In the genomic region with DNA sequence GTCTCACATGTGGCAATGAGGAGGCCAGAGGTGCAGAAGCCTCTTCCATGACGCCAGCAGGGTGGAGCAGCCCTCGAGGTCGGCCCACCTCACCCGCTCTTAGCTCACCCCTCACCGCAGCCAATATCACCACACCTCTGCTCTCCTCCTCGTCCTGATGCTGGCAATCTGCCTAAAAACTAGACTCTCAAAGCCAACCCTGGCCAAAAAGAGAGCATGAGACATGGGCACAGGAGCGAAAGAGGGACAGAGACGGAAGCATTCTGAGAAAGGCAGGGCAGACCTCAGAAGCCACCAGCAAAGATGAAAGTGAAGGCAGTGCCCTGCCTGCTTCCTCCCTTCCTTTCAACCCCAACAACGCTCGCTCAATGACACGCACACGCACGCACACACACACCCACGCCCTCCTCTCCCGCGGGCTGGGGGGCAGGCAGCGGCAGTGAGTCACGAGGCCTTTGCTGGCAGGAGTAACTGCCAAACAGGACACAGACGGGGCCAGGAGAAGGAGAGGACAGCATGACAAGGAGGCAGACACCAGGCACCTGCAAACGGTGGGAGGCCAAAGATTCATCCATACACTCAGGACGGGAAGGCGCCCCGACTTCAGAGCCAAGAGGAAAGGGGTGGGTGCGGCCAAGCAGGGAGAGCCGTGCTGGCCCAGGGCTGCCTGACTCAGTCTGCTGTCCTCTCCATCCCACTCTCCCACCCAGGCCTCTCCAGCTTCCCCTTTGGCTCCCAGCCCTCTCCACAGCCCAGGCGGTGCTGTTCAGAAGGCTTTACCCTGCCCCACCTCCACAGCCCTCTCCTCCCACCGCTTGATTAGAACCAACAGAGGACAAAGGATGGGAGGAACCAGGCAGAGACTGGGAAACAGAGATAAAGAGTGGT, we compare ENCODE assay signal across 9 cellular contexts. TPM values are rescaled to one million over a fixed set of nuclear protein-coding genes. Genes with fewer than 3 reads are reported as not detected.
DNase-seq lines count a peak whose midpoint lies in the region; ATAC-seq, FAIRE-seq and TF ChIP-seq lines count a peak whose summit lies in the region.
"Had no signal": no experiment of that assay in that cellular context is flagged by ENCODE, and none has a peak within 500 bp of the region (broad histone marks: within the 10 kb centered on the region; RNA-seq: fewer than 3 reads in every experiment).

No MANE protein-coding gene starts in this region.

- WGBS in tibial nerve, 2 donors, result 43 to 49% methylated on average over 27 of the region's 27 CpGs
- 27 to 39% methylated on average over 27 of the region's 27 CpGs for WGBS in lower leg skin, 2 donors

- DNase-seq in GOT3 (lab: John Stamatoyannopoulos, UW) (peak; percentile 10), endothelial cell of umbilical vein (ENCODE audit: low read depth, low spot score) (no peak), tibial nerve (ENCODE audit: low spot score in 2 of 2) (no peak), NCI-H1048 (lab: John Stamatoyannopoulos, UW) (no peak), lower leg skin (ENCODE audit: low spot score in 2 of 2) (no peak), NOMO-1 treated with DMSO at 0.1 percent for 48 hours (lab: John Stamatoyannopoulos, UW; ENCODE audit: unreplicated experiment) (no peak)
- peak; percentile 95 for DNase-seq in activated CD8-positive, alpha-beta T cell treated with anti-CD3 and anti-CD28 coated beads for 36 hours
- peak; percentile 87 for DNase-seq in stimulated activated CD4-positive, alpha-beta T cell treated with anti-CD3 and anti-CD28 coated beads, Interleukin-1b, Interleukin-23, amount 100 ng/mL, for 48 hours

- H3K27me3 Mint-ChIP-seq in activated CD8-positive, alpha-beta T cell treated with anti-CD3 and anti-CD28 coated beads for 36 hours, result no peaks in the 10 kb centered on the region

- no peaks in the 10 kb centered on the region for H3K36me3 ChIP-seq in endothelial cell of umbilical vein (ENCODE audit: control insufficient read depth in 2 of 2, extremely low read depth in 1 of 2, insufficient read depth in 2 of 2, low read length in 2 of 2)
- no peaks in the 10 kb centered on the region for H3K36me3 ChIP-seq in tibial nerve

- no peak overlapping the region for H3K27ac ChIP-seq in endothelial cell of umbilical vein (ENCODE audit: insufficient read depth, low read depth, low read length)
- peak overlapping the region in 1 of 4 donors; percentile 51 for H3K27ac ChIP-seq in tibial nerve

- no peaks in the 10 kb centered on the region for H4K20me1 ChIP-seq in endothelial cell of umbilical vein (replicated peaks; ENCODE audit: control insufficient read depth, extremely low read depth, insufficient read depth, low read length)

- H3K27me3 ChIP-seq in endothelial cell of umbilical vein (ENCODE audit: control insufficient read depth in 2 of 2, insufficient read depth in 2 of 2, low read length in 2 of 2), result peaks cover 14 to 17% of the 10 kb centered on the region in 2 experiments
- peaks cover 0 to 50% of the 10 kb centered on the region in 2 donors for H3K27me3 ChIP-seq in tibial nerve

- peaks cover 67% of the 10 kb centered on the region for H3K4me1 Mint-ChIP-seq in activated CD8-positive, alpha-beta T cell treated with anti-CD3 and anti-CD28 coated beads for 36 hours (ENCODE audit: low read depth)

- H3K4me1 ChIP-seq in endothelial cell of umbilical vein (ENCODE audit: control insufficient read depth, extremely low read depth, insufficient read depth, low read length) (no peaks in the 10 kb centered on the region), tibial nerve (peaks cover 0 to 44% (median 22%) of the 10 kb centered on the region in 4 donors)

- no peak overlapping the region for H3K9ac ChIP-seq in endothelial cell of umbilical vein (replicated peaks; ENCODE audit: extremely low read depth, insufficient read depth, low read length)

- no peaks in the 10 kb centered on the region for H3K9me3 Mint-ChIP-seq in activated CD8-positive, alpha-beta T cell treated with anti-CD3 and anti-CD28 coated beads for 36 hours

- no TSS peak for BruUV-seq in endothelial cell of umbilical vein (replicated peaks; lab: Mats Ljungman, UMichigan)

- no peak overlapping the region for H3K4me2 ChIP-seq in endothelial cell of umbilical vein (ENCODE audit: insufficient read depth, low read length)

- H3K4me3 Mint-ChIP-seq in activated CD8-positive, alpha-beta T cell treated with anti-CD3 and anti-CD28 coated beads for 36 hours, result peak overlapping the region; percentile 81

- peak; percentile 73 for ATAC-seq in activated CD8-positive, alpha-beta T cell treated with anti-CD3 and anti-CD28 coated beads for 36 hours

- no peaks in the 10 kb centered on the region for H3K9me3 ChIP-seq in endothelial cell of umbilical vein (replicated peaks; ENCODE audit: control insufficient read depth, insufficient read depth, low read length)
- no peaks in the 10 kb centered on the region for H3K9me3 ChIP-seq in tibial nerve

- TF ChIP-seq EP300 in tibial nerve (IDR thresholded peaks at IDR 0.05), result peak in 1 of 2 donors; percentile 28

- TF ChIP-seq POLR2A in endothelial cell of umbilical vein (IDR thresholded peaks at IDR 0.05; ENCODE audit: low read depth, low read length) (no peak), tibial nerve (IDR thresholded peaks at IDR 0.05) (no peak), lower leg skin (IDR thresholded peaks at IDR 0.05) (no peak)

- POLR2A ChIA-PET in activated CD8-positive, alpha-beta T cell treated with anti-CD3 and anti-CD28 coated beads for 36 hours (lab: Charles Lee), result interaction anchor here (0.6 to 6.2 kb wide), 7 partner anchors 10 to 278 kb away, joined by 3 to 91 read pairs (median 4); partner anchors contain the start of genes IGSF9B and NCAPD3
- POLR2A ChIA-PET in endothelial cell of umbilical vein (lab: Charles Lee), result no interaction called here

- H2AFZ ChIP-seq in endothelial cell of umbilical vein (ENCODE audit: low read depth, low read length), result no peak overlapping the region

- no peak for TF ChIP-seq CTCF in activated CD8-positive, alpha-beta T cell treated with anti-CD3 and anti-CD28 coated beads for 36 hours (IDR thresholded peaks at IDR 0.05)
- TF ChIP-seq CTCF in endothelial cell of umbilical vein (IDR thresholded peaks at IDR 0.05; ENCODE audit: extremely low read depth in 1 of 2, insufficient read depth in 1 of 2, low read depth in 1 of 2, low read length in 2 of 2) (no peak), tibial nerve (IDR thresholded peaks at IDR 0.05) (no peak), lower leg skin (IDR thresholded peaks at IDR 0.05) (no peak)

- dilution Hi-C loops in endothelial cell of umbilical vein (cut with MboI; ENCODE audit: extremely low pct_ligation_motif_present, low sequenced_read_pairs), result no loop called here

- H3K27ac Mint-ChIP-seq in activated CD8-positive, alpha-beta T cell treated with anti-CD3 and anti-CD28 coated beads for 36 hours, result peak overlapping the region; percentile 92

- intact Hi-C loops in activated CD8-positive, alpha-beta T cell treated with anti-CD3 and anti-CD28 coated beads for 36 hours (cut with micrococcal nuclease), result loop anchor here (1.0 to 10.0 kb wide), 4 partner anchors 16 to 279 kb away; partner anchors contain the start of genes NCAPD3 and VPS26B
- intact Hi-C loops in endothelial cell of umbilical vein (cut with micrococcal nuclease) (loop anchor here (5.0 kb wide), 1 partner anchor 87 kb away; no protein-coding TSS in a partner anchor), lower leg skin (cut with DNase I; ENCODE audit: low total_unique reads) (no loop called here)

- H3K79me2 ChIP-seq in endothelial cell of umbilical vein (ENCODE audit: control insufficient read depth, insufficient read depth, low read length), result no peaks in the 10 kb centered on the region

- CTCF ChIA-PET in activated CD8-positive, alpha-beta T cell treated with anti-CD3 and anti-CD28 coated beads for 36 hours (lab: Charles Lee), result interaction anchor here (1.0 to 5.9 kb wide), 7 partner anchors 11 to 105 kb away, joined by 3 to 32 read pairs (median 3); partner anchors contain the start of gene IGSF9B
- CTCF ChIA-PET in endothelial cell of umbilical vein (lab: Charles Lee), result interaction anchor here (2.8 kb wide), 1 partner anchor 18 kb away, joined by 10 read pairs; no protein-coding TSS in a partner anchor

- no peak overlapping the region for H3K4me3 ChIP-seq in endothelial cell of umbilical vein (replicated peaks in 1 of 3; ENCODE audit: insufficient read depth in 1 of 3, low read depth in 1 of 3, low read length in 3 of 3)
- peak overlapping the region in 1 of 4 donors; percentile 2 for H3K4me3 ChIP-seq in tibial nerve
- H3K4me3 ChIP-seq in lower leg skin (ENCODE audit: low read depth, poor library complexity, severe bottlenecking), result no peak overlapping the region

- peaks cover 54% of the 10 kb centered on the region for H3K36me3 Mint-ChIP-seq in activated CD8-positive, alpha-beta T cell treated with anti-CD3 and anti-CD28 coated beads for 36 hours (ENCODE audit: low read depth)

- H3K9me1 ChIP-seq in endothelial cell of umbilical vein (replicated peaks; ENCODE audit: control insufficient read depth, extremely low read depth, insufficient read depth, low read length), result no peaks in the 10 kb centered on the region

- FAIRE-seq in endothelial cell of umbilical vein (lab: Jason Lieb, UNC), result no peak
- FAIRE-seq: GM18507 had no signal

TF ChIP-seq in endothelial cell of umbilical vein, 7 proteins besides CTCF, POLR2A, EP300 and RAD21:
- TF ChIP-seq POLR2AphosphoS5 (IDR thresholded peaks at IDR 0.05; ENCODE audit: insufficient read depth, low read depth, low read length) (no peak), MYC (IDR thresholded peaks at IDR 0.05; ENCODE audit: low read depth, low read length) (no peak), EZH2 (IDR thresholded peaks at IDR 0.05; ENCODE audit: borderline replicate concordance, low read depth, low read length, severe bottlenecking) (peak; percentile 21)
TF ChIP-seq in endothelial cell of umbilical vein: peak in this region for 1.

RNA-seq across cellular contexts. Expression of gene IGSF9B, which starts 11.4 kb away (rescaled TPM):
- total RNA-seq in activated CD8-positive, alpha-beta T cell treated with anti-CD3 and anti-CD28 coated beads for 36 hours, result 100 to 1,000 TPM; 124 to 136 TPM
- 0.15 and 0.69 TPM in 2 replicates for total RNA-seq in endothelial cell of umbilical vein
- 0.06 and 0.18 TPM in 2 replicates for polyA plus RNA-seq in endothelial cell of umbilical vein
- polyA plus RNA-seq in endothelial cell of umbilical vein (2011; cell fraction: cytosol; rRNA removed), result 0.01 and 0.06 TPM in 2 replicates
- polyA plus RNA-seq in endothelial cell of umbilical vein (2011; cell fraction: nucleus; rRNA removed), result 0.24 and 0.43 TPM in 2 replicates
- 0.11 TPM in 1 of 2 replicates, not detected in the other for polyA plus RNA-seq in endothelial cell of umbilical vein (2012)
- polyA minus RNA-seq in endothelial cell of umbilical vein, result 0.22 TPM in 1 of 2 replicates, not detected in the other
- not detected for polyA minus RNA-seq in endothelial cell of umbilical vein (2011; cell fraction: cytosol; rRNA and poly(A)+ RNA removed)
- polyA minus RNA-seq in endothelial cell of umbilical vein (2011; cell fraction: nucleus; rRNA and poly(A)+ RNA removed), result 0.19 and 0.29 TPM in 2 replicates
- total RNA-seq in tibial nerve, result 1 to 10 TPM; 2.1 to 5.1 (median 2.8) TPM
- total RNA-seq in lower leg skin, result 10 to 100 TPM in 1 of 4 donors, 1 to 10 TPM in 3; 5.2 to 14.5 (median 8.0) TPM

Comparison
In these comparisons a context has a peak if more than half of its experiments do, and no peak if none do; other contexts are left out.
1. DNase-seq: peak in GOT3 (single experiment), activated CD8-positive, alpha-beta T cell treated with anti-CD3 and anti-CD28 coated beads for 36 hours (single experiment) and stimulated activated CD4-positive, alpha-beta T cell treated with anti-CD3 and anti-CD28 coated beads, Interleukin-1b, Interleukin-23, amount 100 ng/mL, for 48 hours (single experiment); none in endothelial cell of umbilical vein (single experiment), tibial nerve (0 of 2), NCI-H1048 (single experiment), lower leg skin (0 of 2) and NOMO-1 treated with DMSO at 0.1 percent for 48 hours (single experiment).
2. RNA of gene IGSF9B, which starts 11.4 kb away (total RNA-seq): 124 to 136 TPM in activated CD8-positive, alpha-beta T cell treated with anti-CD3 and anti-CD28 coated beads for 36 hours; 5.2 to 14.5 TPM in lower leg skin, 2.1 to 5.1 TPM in tibial nerve and 0.15 to 0.69 TPM in endothelial cell of umbilical vein; every median in the first group is over 4 times any median in the second.